23 cellular contexts compared by ENCODE assay signal in the genomic region with DNA sequence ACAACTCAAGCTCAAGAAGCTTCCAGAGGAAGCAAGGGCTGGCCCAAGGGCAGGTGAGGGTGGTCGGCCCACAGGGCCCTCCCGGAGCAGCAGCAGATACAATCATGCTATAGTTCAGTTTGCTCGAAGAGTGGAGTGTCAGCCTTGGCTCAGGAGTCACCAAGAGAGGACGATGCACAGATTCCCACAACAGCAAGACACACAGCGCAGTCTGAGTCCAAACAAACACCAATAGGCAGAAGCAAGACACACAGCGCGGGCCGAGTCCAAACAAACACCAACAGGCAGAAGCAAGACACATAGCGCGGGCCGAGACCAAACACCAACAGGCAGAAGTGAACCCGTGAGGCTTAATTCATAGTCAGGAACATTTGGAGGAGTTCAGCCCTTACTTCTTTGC.
DNase-seq lines count a peak whose midpoint lies in the region; ATAC-seq, FAIRE-seq and TF ChIP-seq lines count a peak whose summit lies in the region.
"Had no signal": no experiment of that assay in that cellular context is flagged by ENCODE, and none has a peak within 500 bp of the region (broad histone marks: within the 10 kb centered on the region; RNA-seq: fewer than 3 reads in every experiment).

No MANE protein-coding gene starts in this region.

- no peak overlapping the region for H3K56ac ChIP-seq in H1 (replicated peaks; ENCODE audit: insufficient read length, low read depth, low read length)

- H3K9ac ChIP-seq in H1 (replicated peaks in 1 of 4; ENCODE audit: extremely low read depth in 1 of 4, low read depth in 3 of 4, low read length in 3 of 4), result no peak overlapping the region
- H3K9ac ChIP-seq: BLaER1 treated with 17β-estradiol and CSF1 and Interleukin-3, amounts not matched to agents 10 nM and 100 nM; GM23248 had no signal

- no peak overlapping the region for H4K91ac ChIP-seq in H1 (replicated peaks; ENCODE audit: insufficient read length, low read length)

- 0 out of 2 replicates have a peak overlapping the region, but pooled peaks have one; percentile 50 for H2BK15ac ChIP-seq in H1 (ENCODE audit: low read length)

- no peak overlapping the region for H3K4ac ChIP-seq in H1 (replicated peaks; ENCODE audit: insufficient read length, low read depth, low read length)

- intact Hi-C loops in CD8-positive, alpha-beta T cell (cut with DNase I, micrococcal nuclease), result no loop called here

- H3K36me3 ChIP-seq in CD8-positive, alpha-beta T cell (ENCODE audit: insufficient read depth, low read length), result no peaks in the 10 kb centered on the region
- H3K36me3 ChIP-seq in H1 (ENCODE audit: control insufficient read depth in 2 of 4, insufficient read depth in 4 of 4, low read length in 3 of 4), result no peaks in the 10 kb centered on the region
- H3K36me3 ChIP-seq: BE2C; BLaER1 treated with 17β-estradiol and CSF1 and Interleukin-3, amounts not matched to agents 10 nM and 100 nM had no signal

- H2AFZ ChIP-seq in H1 (ENCODE audit: low read length), result no peak overlapping the region
- H2AFZ ChIP-seq: GM23248 had no signal

- H3K79me2 ChIP-seq in H1 (ENCODE audit: control insufficient read depth in 1 of 2, insufficient read depth in 2 of 2, low read length in 2 of 2), result no peaks in the 10 kb centered on the region

- H3K23ac ChIP-seq in H1 (ENCODE audit: insufficient read length), result no peak overlapping the region

- no peak overlapping the region for H3K4me3 ChIP-seq in CD8-positive, alpha-beta T cell (ENCODE audit: low read depth, low read length)
- H3K4me3 ChIP-seq in H1 (ENCODE audit: extremely low read depth in 1 of 4, insufficient read depth in 2 of 4, low read depth in 3 of 4, low read length in 4 of 4), result no peak overlapping the region
- H3K4me3 ChIP-seq: A549; BLaER1 treated with 17β-estradiol and CSF1 and Interleukin-3, amounts not matched to agents 10 nM and 100 nM; GM23248 had no signal

- H3K27me3 ChIP-seq in CD8-positive, alpha-beta T cell (ENCODE audit: insufficient read depth, low read length), result no peaks in the 10 kb centered on the region
- H3K27me3 ChIP-seq in H1 (replicated peaks in 1 of 4; ENCODE audit: control insufficient read depth in 3 of 4, extremely low read depth in 1 of 4, insufficient read depth in 3 of 4, low read length in 3 of 4), result no peaks in the 10 kb centered on the region
- H3K27me3 ChIP-seq: BE2C had no signal

- H3K79me1 ChIP-seq in H1 (ENCODE audit: low read depth, low read length), result no peaks in the 10 kb centered on the region

- no peak overlapping the region for H4K5ac ChIP-seq in H1 (ENCODE audit: insufficient read length, low read depth, low read length)

- H4K20me1 ChIP-seq in H1 (replicated peaks in 1 of 2; ENCODE audit: control insufficient read depth in 1 of 2, insufficient read depth in 2 of 2, low read length in 2 of 2), result no peaks in the 10 kb centered on the region

- H3K4me2 ChIP-seq in H1 (ENCODE audit: insufficient read depth in 1 of 2, low read depth in 2 of 2, low read length in 2 of 2), result no peak overlapping the region
- H3K4me2 ChIP-seq: A549; BLaER1 treated with 17β-estradiol and CSF1 and Interleukin-3, amounts not matched to agents 10 nM and 100 nM had no signal

- no peak for TF ChIP-seq RAD21 in H1 (IDR thresholded peaks at IDR 0.05 in 1 of 2, conservative IDR thresholded peaks at IDR 0.05 in 1 of 2; ENCODE audit: low read depth in 2 of 2, low read length in 2 of 2)

- no peak for TF ChIP-seq CTCF in CD8-positive, alpha-beta T cell (IDR thresholded peaks at IDR 0.05)
- TF ChIP-seq CTCF in H1 (IDR thresholded peaks at IDR 0.05; ENCODE audit: control extremely low read depth in 1 of 3, insufficient read depth in 1 of 3, low read depth in 1 of 3, low read length in 3 of 3), result no peak

- no peaks in the 10 kb centered on the region for H3K9me3 ChIP-seq in CD8-positive, alpha-beta T cell (ENCODE audit: low read length)
- no peaks in the 10 kb centered on the region for H3K9me3 ChIP-seq in H1 (ENCODE audit: insufficient read depth in 2 of 2, low read depth in 1 of 2, low read length in 1 of 2)
- H3K9me3 ChIP-seq: A549; BE2C; BLaER1 treated with 17β-estradiol and CSF1 and Interleukin-3, amounts not matched to agents 10 nM and 100 nM had no signal

- DNase-seq in CD8-positive, alpha-beta T cell, result no peak
- DNase-seq in H1 (ENCODE audit: low read depth in 1 of 2, low spot score in 2 of 2), result no peak
- peak; percentile 49 for DNase-seq in mesenteric fat pad (ENCODE audit: low spot score)
- no peak for DNase-seq in stimulated activated CD8-positive, alpha-beta memory T cell treated with anti-CD3 and anti-CD28 coated beads, Interleukin-4, amount 100 ng/mL, for 48 hours
- no peak for DNase-seq in natural killer cell treated with Interleukin-12 subunit alpha and Interleukin-12 subunit beta and Interleukin-15 and Interleukin-18, amount 100 ng/mL, for 72 hours (ENCODE audit: low spot score)
- no peak for DNase-seq in NCI-H345 (lab: John Stamatoyannopoulos, UW)
- DNase-seq: 8988T; ACHN; AML-193; BE2C; Calu3; CD4-positive, alpha-beta T cell; COR-L47; DMS53; DMS79 treated with DMSO at 0.1 percent for 48 hours; GM23248; H9 had no signal

- H3K4me3 Mint-ChIP-seq in CD8-positive, alpha-beta T cell, result no peak overlapping the region
- H3K4me3 Mint-ChIP-seq in natural killer cell treated with Interleukin-12 subunit alpha and Interleukin-12 subunit beta and Interleukin-15 and Interleukin-18, amount 100 ng/mL, for 72 hours, result no peak overlapping the region
- H3K4me3 Mint-ChIP-seq: CD14-positive monocyte; CD4-positive, alpha-beta T cell; H9 had no signal

- WGBS in H1 (ENCODE audit: extremely low coverage in 1 of 2, insufficient coverage in 1 of 2, insufficient read length in 1 of 2, insufficient replicate concordance in 2 of 2, low coverage in 1 of 2, low lambda C conversion rate in 2 of 2, missing lambda C conversion rate in 1 of 2), 2 experiments, result 90% methylated on average over 12 of the region's 12 CpGs; no CpG with 5 or more reads in 1 of the 2 experiments

- H3K18ac ChIP-seq in H1 (ENCODE audit: extremely low read depth, low read length), result no peak overlapping the region

- no peak overlapping the region for H4K8ac ChIP-seq in H1 (ENCODE audit: extremely low read depth, insufficient read depth, low read length)

- no peaks in the 10 kb centered on the region for H3K4me1 ChIP-seq in CD8-positive, alpha-beta T cell (ENCODE audit: insufficient read depth, low read length)
- peaks cover 0 to 5% (median 0%) of the 10 kb centered on the region in 4 experiments; a peak in 3 of 7 replicates for H3K4me1 ChIP-seq in H1 (replicated peaks in 1 of 4; ENCODE audit: control insufficient read depth in 3 of 4, insufficient read depth in 4 of 4, low read length in 3 of 4)
- H3K4me1 ChIP-seq: A549, BE2C had no signal

- TF ChIP-seq EP300 in H1 (IDR thresholded peaks at IDR 0.05; ENCODE audit: borderline replicate concordance in 1 of 2, low read depth in 2 of 2, low read length in 2 of 2), result no peak

- no peak for FAIRE-seq in H1 (lab: Jason Lieb, UNC)
- FAIRE-seq: A549, GM12892, GM19239 had no signal

- no peak overlapping the region for H3K14ac ChIP-seq in H1 (ENCODE audit: insufficient read length)

- H3K27ac Mint-ChIP-seq in CD8-positive, alpha-beta T cell, result peak overlapping the region; percentile 20
- H3K27ac Mint-ChIP-seq in natural killer cell treated with Interleukin-12 subunit alpha and Interleukin-12 subunit beta and Interleukin-15 and Interleukin-18, amount 100 ng/mL, for 72 hours, result no peak overlapping the region
- H3K27ac Mint-ChIP-seq: CD14-positive monocyte; CD4-positive, alpha-beta T cell; H9 had no signal

- no peak overlapping the region for H2BK120ac ChIP-seq in H1 (replicated peaks; ENCODE audit: low read depth, low read length)

- H2BK12ac ChIP-seq in H1 (ENCODE audit: low read depth, low read length), result no peak overlapping the region; the same call in 1 of the 2 replicates

- H2AK5ac ChIP-seq in H1 (ENCODE audit: low read depth, low read length), result no peak overlapping the region; the same call in 1 of the 2 replicates

- H3K23me2 ChIP-seq in H1 (ENCODE audit: low read depth, low read length), result no peaks in the 10 kb centered on the region

- POLR2A ChIA-PET in CD8-positive, alpha-beta T cell (lab: Charles Lee), result no interaction called here
- POLR2A ChIA-PET in H1 (lab: Charles Lee; ENCODE audit: partially characterized antibody), result no interaction called here

- CTCF ChIA-PET in CD8-positive, alpha-beta T cell (lab: Charles Lee), result no interaction called here
- CTCF ChIA-PET in H1 (lab: Charles Lee; ENCODE audit: partially characterized antibody), result interaction anchor here (1.2 kb wide), 1 partner anchor 17 kb away, joined by 3 read pairs; no protein-coding TSS in a partner anchor

- H2BK5ac ChIP-seq in H1 (ENCODE audit: low read depth, low read length), result 0 out of 2 replicates have a peak overlapping the region, but pooled peaks have one; percentile 19

- no peak overlapping the region for H2BK20ac ChIP-seq in H1 (ENCODE audit: low read length)

- no peaks in the 10 kb centered on the region for H3K4me1 Mint-ChIP-seq in CD8-positive, alpha-beta T cell (ENCODE audit: low read depth)
- H3K4me1 Mint-ChIP-seq in natural killer cell treated with Interleukin-12 subunit alpha and Interleukin-12 subunit beta and Interleukin-15 and Interleukin-18, amount 100 ng/mL, for 72 hours (ENCODE audit: low read depth in 2 of 2), result no peaks in the 10 kb centered on the region
- H3K4me1 Mint-ChIP-seq: CD14-positive monocyte had no signal

- H3K36me3 Mint-ChIP-seq in CD8-positive, alpha-beta T cell, result no peaks in the 10 kb centered on the region
- no peaks in the 10 kb centered on the region for H3K36me3 Mint-ChIP-seq in natural killer cell treated with Interleukin-12 subunit alpha and Interleukin-12 subunit beta and Interleukin-15 and Interleukin-18, amount 100 ng/mL, for 72 hours
- H3K36me3 Mint-ChIP-seq: CD14-positive monocyte had no signal

- no peaks in the 10 kb centered on the region for H3K9me3 Mint-ChIP-seq in CD8-positive, alpha-beta T cell
- peaks cover 3% of the 10 kb centered on the region for H3K9me3 Mint-ChIP-seq in natural killer cell treated with Interleukin-12 subunit alpha and Interleukin-12 subunit beta and Interleukin-15 and Interleukin-18, amount 100 ng/mL, for 72 hours
- H3K9me3 Mint-ChIP-seq: CD4-positive, alpha-beta T cell; H9 had no signal

- H3K27ac ChIP-seq in CD8-positive, alpha-beta T cell (ENCODE audit: low read depth, low read length), result no peak overlapping the region
- H3K27ac ChIP-seq in H1 (ENCODE audit: low read depth, low read length), result no peak overlapping the region
- H3K27ac ChIP-seq: A549; BLaER1 treated with 17β-estradiol and CSF1 and Interleukin-3, amounts not matched to agents 10 nM and 100 nM; GM23248 had no signal

- ATAC-seq in CD8-positive, alpha-beta T cell, result no peak
- ATAC-seq in natural killer cell treated with Interleukin-12 subunit alpha and Interleukin-12 subunit beta and Interleukin-15 and Interleukin-18, amount 100 ng/mL, for 72 hours, result no peak
- ATAC-seq: A549, HCT116 had no signal

- peaks cover 3% of the 10 kb centered on the region for H3K27me3 Mint-ChIP-seq in CD8-positive, alpha-beta T cell (ENCODE audit: low read depth)
- peaks cover 0 to 6% of the 10 kb centered on the region in 2 donors for H3K27me3 Mint-ChIP-seq in natural killer cell treated with Interleukin-12 subunit alpha and Interleukin-12 subunit beta and Interleukin-15 and Interleukin-18, amount 100 ng/mL, for 72 hours
- H3K27me3 Mint-ChIP-seq: CD4-positive, alpha-beta T cell had no signal

- TF ChIP-seq POLR2A in H1 (IDR thresholded peaks at IDR 0.05; ENCODE audit: control extremely low read depth in 1 of 2, low read depth in 2 of 2, low read length in 2 of 2), result no peak
